22 cellular contexts compared by ENCODE assay signal in the genomic region with DNA sequence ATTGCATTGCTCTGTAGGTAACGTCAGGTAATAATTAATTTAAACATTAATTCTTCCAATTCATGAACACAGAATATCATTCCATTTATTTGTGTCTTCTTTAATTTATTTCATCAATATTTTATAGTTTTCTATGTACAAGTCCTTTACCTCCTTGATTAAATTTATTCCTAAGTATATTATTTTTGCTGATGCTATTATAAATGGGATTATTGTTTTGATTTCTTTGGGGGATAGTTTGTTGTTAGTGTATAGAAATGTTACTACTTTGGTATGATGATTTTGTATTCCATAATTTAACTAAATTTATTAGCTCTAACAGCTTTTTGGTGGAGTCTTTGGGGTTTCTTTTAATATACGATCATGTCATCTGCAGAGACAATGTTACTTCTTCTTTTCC. TPM values are rescaled to one million over a fixed set of nuclear protein-coding genes. Genes with fewer than 3 reads are reported as not detected.
DNase-seq lines count a peak whose midpoint lies in the region; ATAC-seq and FAIRE-seq lines count a peak whose summit lies in the region.
"Had no signal": no experiment of that assay in that cellular context is flagged by ENCODE, and none has a peak within 500 bp of the region (broad histone marks: within the 10 kb centered on the region; RNA-seq: fewer than 3 reads in every experiment).

No MANE protein-coding gene starts in this region.

- DNase-seq in activated naive CD4-positive, alpha-beta T cell treated with anti-CD3 and anti-CD28 coated beads, Interleukin-2, amount 50 U/mL, for 72 hours (ENCODE audit: low spot score in 2 of 2): no peak
- DNase-seq in central memory CD8-positive, alpha-beta T cell (ENCODE audit: low spot score in 2 of 2): no peak
- no peak for DNase-seq in anterior cingulate cortex (lab: John Stamatoyannopoulos, UW)
- no peak for DNase-seq in occipital lobe (lab: John Stamatoyannopoulos, UW)
- no peak for DNase-seq in Ammon's horn (ENCODE audit: low spot score)
- DNase-seq: Calu3; DMS153; DND-41; IMR-90; NCI-H1048; NCI-H1417; NCI-H1694; NCI-H2029 treated with DMSO at 0.1 percent for 48 hours; NCI-H446 treated with DMSO at 0.1 percent for 48 hours; NCI-H526; NCI-H82; NK-92 treated with Interleukin-12 subunit alpha and Interleukin-12 subunit beta, amount 100 ng/mL, for 24 hours; PC-3 had no signal

- no peaks in the 10 kb centered on the region for H3K27me3 Mint-ChIP-seq in activated naive CD4-positive, alpha-beta T cell treated with anti-CD3 and anti-CD28 coated beads, Interleukin-2, amount 50 U/mL, for 24 hours
- H3K27me3 Mint-ChIP-seq in central memory CD8-positive, alpha-beta T cell: no peaks in the 10 kb centered on the region

- H3K36me3 Mint-ChIP-seq in activated naive CD4-positive, alpha-beta T cell treated with anti-CD3 and anti-CD28 coated beads, Interleukin-2, amount 50 U/mL, for 24 hours: peaks cover 14% of the 10 kb centered on the region
- peaks cover 7 to 18% of the 10 kb centered on the region in 2 donors for H3K36me3 Mint-ChIP-seq in activated naive CD4-positive, alpha-beta T cell treated with anti-CD3 and anti-CD28 coated beads, Interleukin-2, amount 50 U/mL, for 72 hours
- H3K36me3 Mint-ChIP-seq in central memory CD8-positive, alpha-beta T cell (ENCODE audit: insufficient read depth): peaks cover 22% of the 10 kb centered on the region

- peak; percentile 23 for FAIRE-seq in TTC549 (lab: Jason Lieb, UNC)
- FAIRE-seq: A204.1 had no signal

- ATAC-seq in activated naive CD4-positive, alpha-beta T cell treated with anti-CD3 and anti-CD28 coated beads, Interleukin-2, amount 50 U/mL, for 72 hours: no peak
- no peak for ATAC-seq in central memory CD8-positive, alpha-beta T cell (replicated peaks; ENCODE audit: extremely low read depth, poor library complexity, severe bottlenecking)
- ATAC-seq: HCT116, PC-3 had no signal

- no peak overlapping the region for H3K4me3 Mint-ChIP-seq in activated naive CD4-positive, alpha-beta T cell treated with anti-CD3 and anti-CD28 coated beads, Interleukin-2, amount 50 U/mL, for 24 hours
- H3K4me3 Mint-ChIP-seq in central memory CD8-positive, alpha-beta T cell: no peak overlapping the region

- H3K27ac Mint-ChIP-seq in activated naive CD4-positive, alpha-beta T cell treated with anti-CD3 and anti-CD28 coated beads, Interleukin-2, amount 50 U/mL, for 24 hours: peak overlapping the region; percentile 93
- H3K27ac Mint-ChIP-seq in activated naive CD4-positive, alpha-beta T cell treated with anti-CD3 and anti-CD28 coated beads, Interleukin-2, amount 50 U/mL, for 72 hours: peak overlapping the region in 1 of 2 donors; percentile 80
- H3K27ac Mint-ChIP-seq in central memory CD8-positive, alpha-beta T cell (ENCODE audit: low read depth): peak overlapping the region; percentile 22

- peaks cover 74% of the 10 kb centered on the region for H3K4me1 Mint-ChIP-seq in activated naive CD4-positive, alpha-beta T cell treated with anti-CD3 and anti-CD28 coated beads, Interleukin-2, amount 50 U/mL, for 24 hours
- H3K4me1 Mint-ChIP-seq in central memory CD8-positive, alpha-beta T cell: peaks cover 55% of the 10 kb centered on the region

- H3K9me3 Mint-ChIP-seq in activated naive CD4-positive, alpha-beta T cell treated with anti-CD3 and anti-CD28 coated beads, Interleukin-2, amount 50 U/mL, for 24 hours: no peaks in the 10 kb centered on the region
- no peaks in the 10 kb centered on the region for H3K9me3 Mint-ChIP-seq in activated naive CD4-positive, alpha-beta T cell treated with anti-CD3 and anti-CD28 coated beads, Interleukin-2, amount 50 U/mL, for 72 hours
- no peaks in the 10 kb centered on the region for H3K9me3 Mint-ChIP-seq in central memory CD8-positive, alpha-beta T cell

RNA-seq across cellular contexts. Expression of gene CCND3, which starts 44.7 kb away (rescaled TPM):
- 100 to 1,000 TPM; 610 to 723 TPM for total RNA-seq in activated naive CD4-positive, alpha-beta T cell treated with anti-CD3 and anti-CD28 coated beads, Interleukin-2, amount 50 U/mL, for 72 hours
- total RNA-seq in occipital lobe: 19.2 TPM

Comparison
In these comparisons a context has a peak if more than half of its experiments do, and no peak if none do; other contexts are left out.
1. RNA of gene CCND3, which starts 44.7 kb away (total RNA-seq): 610 to 723 TPM in activated naive CD4-positive, alpha-beta T cell treated with anti-CD3 and anti-CD28 coated beads, Interleukin-2, amount 50 U/mL, for 72 hours; 19.2 TPM in occipital lobe (single experiment); every median in the first group is over 10 times any median in the second.